Comparison of ENCODE assay signal across 18 cellular contexts in genomic region chr5:90055831-90056328, GRCh38.
DNase-seq lines count a peak whose midpoint lies in the region; ATAC-seq lines count a peak whose summit lies in the region.
"Had no signal": no experiment of that assay in that cellular context is flagged by ENCODE, and none has a peak within 500 bp of the region (broad histone marks: within the 10 kb centered on the region; RNA-seq: fewer than 3 reads in every experiment).

No MANE protein-coding gene starts in this region.

- no peak for ATAC-seq in Right ventricle myocardium inferior
- ATAC-seq: left lobe of liver; stimulated activated naive CD8-positive, alpha-beta T cell treated with anti-CD3 and anti-CD28 coated beads, Interleukin-15, amount 100 ng/mL, for 72 hours had no signal

- intact Hi-C loops in Right ventricle myocardium inferior (cut with DNase I): no loop called here

- DNase-seq in AG08396 (ENCODE audit: low spot score) (peak; percentile 3), LHCN-M2 (ENCODE audit: low read depth) (peak; percentile 60), dedifferentiated amniotic fluid mesenchymal stem cell (ENCODE audit: extremely low spot score) (peak; percentile 27), myocyte (ENCODE audit: low read depth) (peak; percentile 18), anterior cingulate cortex (lab: John Stamatoyannopoulos, UW) (no peak), SKM-1 treated with dmso at 0.1 percent for 144 hours (lab: John Stamatoyannopoulos, UW; ENCODE audit: unreplicated experiment) (no peak), DMS 273 (lab: John Stamatoyannopoulos, UW; ENCODE audit: unreplicated experiment) (no peak), Right ventricle myocardium inferior (ENCODE audit: missing footprints) (no peak)
- DNase-seq: activated T-cell treated with anti-CD3 and anti-CD28 coated beads, Interleukin-2, amount 50 U/mL, for 24 hours; BE2C; GOT3; MG63; NCI-H345; Right ventricle myocardium superior; stimulated activated CD4-positive, alpha-beta T cell treated with anti-CD3 and anti-CD28 coated beads, Interleukin-4, amount 100 ng/mL, for 1 hour; stimulated activated naive CD8-positive, alpha-beta T cell treated with anti-CD3 and anti-CD28 coated beads, Interleukin-15, amount 100 ng/mL, for 72 hours; WERI-Rb-1 had no signal

Comparison
In these comparisons a context has a peak if more than half of its experiments do, and no peak if none do; other contexts are left out.
1. DNase-seq: peak in AG08396 (single experiment), LHCN-M2 (single experiment), dedifferentiated amniotic fluid mesenchymal stem cell (single experiment) and myocyte (single experiment); none in anterior cingulate cortex (0 of 58), SKM-1 treated with dmso at 0.1 percent for 144 hours (single experiment), DMS 273 (single experiment) and Right ventricle myocardium inferior (single experiment).